ENCODE assay signal across 9 cellular contexts in the genomic region with DNA sequence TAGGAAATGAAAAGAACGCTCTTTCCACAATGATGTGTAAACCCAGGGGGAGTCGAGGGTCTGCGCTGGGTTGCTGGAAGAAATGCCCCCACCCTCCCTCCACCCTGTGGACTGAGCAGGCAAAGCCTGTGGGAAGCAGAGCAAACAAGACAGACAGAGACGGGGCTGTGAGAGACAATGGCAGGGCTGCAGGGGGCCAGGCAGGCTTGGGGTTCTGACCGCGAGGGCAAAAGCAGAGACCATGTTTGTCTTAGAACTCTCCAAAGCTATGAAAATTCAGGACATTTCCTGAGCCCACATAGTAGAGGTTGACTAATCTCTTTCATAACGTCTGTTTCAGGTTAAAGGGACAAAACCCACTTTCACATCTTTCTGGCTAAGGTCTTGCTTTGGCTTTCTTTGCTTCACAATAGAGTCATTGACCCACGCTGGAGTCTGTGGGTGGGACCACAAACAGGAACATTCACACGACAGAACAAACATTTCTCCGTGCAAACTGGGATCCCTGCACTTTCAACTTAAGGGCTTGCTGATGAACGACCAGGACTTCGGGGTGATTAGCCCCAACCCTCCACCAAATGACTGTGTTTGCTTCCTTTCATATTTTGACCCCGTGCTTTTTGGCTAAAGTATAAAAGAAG.
A peak's percentile ranks its signal among the peaks of the same experiment; 100 is the strongest.
DNase-seq lines count a peak whose midpoint lies in the region; FAIRE-seq and TF ChIP-seq lines count a peak whose summit lies in the region.
"Had no signal": no experiment of that assay in that cellular context is flagged by ENCODE, and none has a peak within 500 bp of the region (broad histone marks: within the 10 kb centered on the region; RNA-seq: fewer than 3 reads in every experiment).

No MANE protein-coding gene starts in this region.

- peak overlapping the region; percentile 71 for H2AFZ ChIP-seq in astrocyte (ENCODE audit: low read depth, low read length)
- H2AFZ ChIP-seq in smooth muscle cell (ENCODE audit: low read depth), result peak overlapping the region; percentile 59

- peaks cover 45% of the 10 kb centered on the region for H3K4me1 ChIP-seq in astrocyte (ENCODE audit: insufficient read depth, low read length)
- peaks cover 25% of the 10 kb centered on the region for H3K4me1 ChIP-seq in smooth muscle cell (ENCODE audit: low read depth)

- H3K36me3 ChIP-seq in astrocyte (ENCODE audit: insufficient read depth, low read length) (no peaks in the 10 kb centered on the region), smooth muscle cell (ENCODE audit: low read depth) (no peaks in the 10 kb centered on the region)

- H4K20me1 ChIP-seq in astrocyte (ENCODE audit: insufficient read depth, low read length) (no peaks in the 10 kb centered on the region), smooth muscle cell (ENCODE audit: low read depth) (no peaks in the 10 kb centered on the region)

- POLR2A ChIA-PET in GM10248 (lab: Yijun Ruan, JAX), result no interaction called here

- peaks cover 31% of the 10 kb centered on the region for H3F3A ChIP-seq in smooth muscle cell (ENCODE audit: low read depth)

- TF ChIP-seq CTCF in HFFc6 (IDR thresholded peaks at IDR 0.05) (no peak), astrocyte (IDR thresholded peaks at IDR 0.05; ENCODE audit: insufficient read depth, low read depth, low read length) (no peak), smooth muscle cell (IDR thresholded peaks at IDR 0.05; ENCODE audit: borderline replicate concordance, insufficient read depth, poor library complexity, severe bottlenecking) (no peak), GM10248 (IDR thresholded peaks at IDR 0.05; ENCODE audit: control extremely low read depth, extremely low read depth, low read depth, missing control alignments) (no peak)

- H3K27me3 Mint-ChIP-seq in HFFc6 (ENCODE audit: insufficient read depth), result no peaks in the 10 kb centered on the region; the same call in 1 of the 2 replicates
- no peaks in the 10 kb centered on the region for H3K27me3 Mint-ChIP-seq in astrocyte (ENCODE audit: low read depth, unreplicated experiment)

- H3K9ac ChIP-seq in astrocyte (ENCODE audit: low read length), result peak overlapping the region; percentile 66
- peak overlapping the region; percentile 16 for H3K9ac ChIP-seq in smooth muscle cell (ENCODE audit: low read depth)

- no peaks in the 10 kb centered on the region for H3K9me3 ChIP-seq in astrocyte (ENCODE audit: insufficient read depth, low read depth, low read length)
- H3K9me3 ChIP-seq in smooth muscle cell (replicated peaks; ENCODE audit: low read depth), result no peaks in the 10 kb centered on the region

- H3K4me3 Mint-ChIP-seq in HFFc6 (peak overlapping the region; percentile 78), astrocyte (ENCODE audit: unreplicated experiment) (peak overlapping the region; percentile 70)

- H3K9me3 Mint-ChIP-seq in HFFc6 (no peaks in the 10 kb centered on the region), astrocyte (ENCODE audit: unreplicated experiment) (no peaks in the 10 kb centered on the region)

- CTCF ChIA-PET in GM10248 (lab: Yijun Ruan, JAX), result no interaction called here

- H3K27me3 ChIP-seq in astrocyte (ENCODE audit: insufficient read depth, low read length) (no peaks in the 10 kb centered on the region), smooth muscle cell (ENCODE audit: low read depth) (no peaks in the 10 kb centered on the region)

- peak overlapping the region; percentile 39 for H3K4me3 ChIP-seq in astrocyte (ENCODE audit: insufficient read depth, low read depth, low read length)
- H3K4me3 ChIP-seq in smooth muscle cell, result no peak overlapping the region

- H3K79me2 ChIP-seq in astrocyte (ENCODE audit: insufficient read depth, low read length), result no peaks in the 10 kb centered on the region
- no peaks in the 10 kb centered on the region for H3K79me2 ChIP-seq in smooth muscle cell (ENCODE audit: low read depth)

- DNase-seq in HFFc6, result no peak
- DNase-seq in astrocyte (ENCODE audit: low read depth), result peak; percentile 70
- peak; percentile 68 for DNase-seq in iPS-NIHi7 (ENCODE audit: extremely low spot score)
- no peak for DNase-seq in smooth muscle cell (lab: John Stamatoyannopoulos, UW; ENCODE audit: unreplicated experiment)
- no peak for DNase-seq in activated T-cell treated with anti-CD3 and anti-CD28 coated beads, Interleukin-2, amount 50 U/mL, for 1 hour
- no peak for DNase-seq in NCI-H2227 (lab: John Stamatoyannopoulos, UW; ENCODE audit: unreplicated experiment)
- DNase-seq in GM10248 (ENCODE audit: extremely low spot score), result no peak
- DNase-seq: activated CD4-positive, CD25-positive, alpha-beta regulatory T cell had no signal

- peak; percentile 9 for FAIRE-seq in astrocyte (lab: Jason Lieb, UNC)
- FAIRE-seq: bronchial epithelial cell had no signal

- H3K4me1 Mint-ChIP-seq in HFFc6 (ENCODE audit: low read depth), result peaks cover 81% of the 10 kb centered on the region
- H3K4me1 Mint-ChIP-seq in astrocyte (ENCODE audit: low read depth, unreplicated experiment), result peaks cover 53% of the 10 kb centered on the region

- 25% methylated on average over 13 of the region's 13 CpGs for WGBS in smooth muscle cell (ENCODE audit: low lambda C conversion rate)

- H3K27ac Mint-ChIP-seq in HFFc6 (peak overlapping the region; percentile 70), astrocyte (ENCODE audit: unreplicated experiment) (peak overlapping the region; percentile 92)

- H3K4me2 ChIP-seq in astrocyte (ENCODE audit: low read length), result peak overlapping the region; percentile 83
- peak overlapping the region; percentile 75 for H3K4me2 ChIP-seq in smooth muscle cell

- H3K36me3 Mint-ChIP-seq in HFFc6 (ENCODE audit: low read depth), result no peaks in the 10 kb centered on the region
- no peaks in the 10 kb centered on the region for H3K36me3 Mint-ChIP-seq in astrocyte (ENCODE audit: low read depth, unreplicated experiment)

- H3K27ac ChIP-seq in astrocyte (ENCODE audit: low read depth, low read length), result peak overlapping the region; percentile 73
- peak overlapping the region; percentile 54 for H3K27ac ChIP-seq in smooth muscle cell (ENCODE audit: low read depth)

Comparison
In these comparisons a context has a peak if more than half of its experiments do, and no peak if none do; other contexts are left out.
1. DNase-seq: peak in astrocyte (single experiment) and iPS-NIHi7 (single experiment); none in HFFc6 (single experiment), smooth muscle cell (single experiment), activated T-cell treated with anti-CD3 and anti-CD28 coated beads, Interleukin-2, amount 50 U/mL, for 1 hour (single experiment), NCI-H2227 (single experiment) and GM10248 (single experiment).